Comparison of ENCODE assay signal across 26 cellular contexts in the genomic region with DNA sequence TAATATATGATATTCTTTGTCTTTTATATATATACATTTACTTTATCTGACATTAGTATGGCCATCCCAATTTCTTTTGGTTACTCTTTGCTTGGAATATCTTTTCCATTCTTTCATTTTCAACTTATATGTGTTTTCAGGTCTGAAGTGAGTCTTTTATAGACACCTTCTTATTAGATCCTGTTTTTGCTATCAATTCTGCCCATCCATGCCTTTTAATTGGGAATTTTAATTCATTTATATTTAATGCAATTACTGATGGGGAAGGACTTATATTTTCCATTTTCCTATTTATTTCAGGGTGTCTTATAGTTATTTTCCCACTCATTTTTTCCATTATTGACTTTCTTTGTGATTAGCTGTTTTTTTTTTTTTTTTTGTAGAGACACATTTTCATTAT. TPM values are rescaled to one million over a fixed set of nuclear protein-coding genes. Genes with fewer than 3 reads are reported as not detected.
DNase-seq lines count a peak whose midpoint lies in the region; ATAC-seq, FAIRE-seq and TF ChIP-seq lines count a peak whose summit lies in the region.
"Had no signal": no experiment of that assay in that cellular context is flagged by ENCODE, and none has a peak within 500 bp of the region (broad histone marks: within the 10 kb centered on the region; RNA-seq: fewer than 3 reads in every experiment).

No MANE protein-coding gene starts in this region.

- no peaks in the 10 kb centered on the region for H3K36me3 Mint-ChIP-seq in activated B cell treated with CpG ODN at 0.5 μM for 24 hours (ENCODE audit: low read depth)
- H3K36me3 Mint-ChIP-seq: CD14-positive monocyte; CD4-positive, alpha-beta memory T cell; CD4-positive, CD25-positive, alpha-beta regulatory T cell had no signal

- H3K27ac Mint-ChIP-seq in activated B cell treated with CpG ODN at 0.5 μM for 24 hours = peak overlapping the region; percentile 15
- H3K27ac Mint-ChIP-seq: CD14-positive monocyte; CD4-positive, alpha-beta memory T cell; CD4-positive, CD25-positive, alpha-beta regulatory T cell; CD8-positive, alpha-beta memory T cell had no signal

- no peaks in the 10 kb centered on the region for H3K9me1 ChIP-seq in K562 (ENCODE audit: control insufficient read depth, insufficient read depth, low read length)

- in situ Hi-C loops in K562 (cut with MboI) = no loop called here

- no peak overlapping the region for H3K4me3 Mint-ChIP-seq in activated B cell treated with CpG ODN at 0.5 μM for 24 hours
- H3K4me3 Mint-ChIP-seq: CD14-positive monocyte; CD4-positive, alpha-beta memory T cell; CD4-positive, CD25-positive, alpha-beta regulatory T cell; CD8-positive, alpha-beta memory T cell had no signal

- no peak for TF ChIP-seq RAD21 in K562 (CRISPR knock-in tag; conservative IDR thresholded peaks at IDR 0.05 in 1 of 2, IDR thresholded peaks at IDR 0.05 in 1 of 2)

- no peak for TF ChIP-seq EP300 in K562 (IDR thresholded peaks at IDR 0.05; ENCODE audit: low read length)

- no peaks in the 10 kb centered on the region for H4K20me1 ChIP-seq in K562 (replicated peaks; ENCODE audit: control insufficient read depth, insufficient read depth, low read length)
- H4K20me1 ChIP-seq: BLaER1 had no signal

- no peaks in the 10 kb centered on the region for H3K9me3 ChIP-seq in K562 (replicated peaks; ENCODE audit: control insufficient read depth, insufficient read depth, low read depth, low read length)
- H3K9me3 ChIP-seq: BE2C had no signal

- DNase-seq in activated B cell treated with CpG ODN at 0.5 μM for 24 hours = no peak
- DNase-seq in K562 (ENCODE audit: extremely low read depth in 1 of 4, low spot score in 3 of 4) = no peak
- no peak for DNase-seq in head of caudate nucleus
- no peak for DNase-seq in globus pallidus (ENCODE audit: low spot score)
- DNase-seq in substantia nigra (lab: John Stamatoyannopoulos, UW) = no peak
- DNase-seq: 8988T; ACHN; BE2C; C1 segment of cervical spinal cord; CD4-positive, alpha-beta memory T cell; CD4-positive, CD25-positive, alpha-beta regulatory T cell; CD8-positive, alpha-beta memory T cell; COR-L47; DMS 273 treated with DMSO at 0.1 percent for 48 hours; DMS153; DMS53; DMS79; DND-41; EL; GDM1 had no signal

- H3K27me3 ChIP-seq in K562 (ENCODE audit: control insufficient read depth in 2 of 2, insufficient read depth in 2 of 2, low read length in 2 of 2) = no peaks in the 10 kb centered on the region
- H3K27me3 ChIP-seq: BE2C, BLaER1 had no signal

- FAIRE-seq in K562 (lab: Jason Lieb, UNC) = no peak
- FAIRE-seq: GM12878, GM12892, GM18507 had no signal

- TF ChIP-seq POLR2A in K562 (conservative IDR thresholded peaks at IDR 0.05) = no peak

- H3K4me1 ChIP-seq in K562 (replicated peaks in 1 of 2; ENCODE audit: control insufficient read depth in 2 of 2, insufficient read depth in 2 of 2, low read length in 2 of 2) = no peaks in the 10 kb centered on the region
- H3K4me1 ChIP-seq: BE2C had no signal

- peaks cover 2% of the 10 kb centered on the region for H3K4me1 Mint-ChIP-seq in activated B cell treated with CpG ODN at 0.5 μM for 24 hours
- H3K4me1 Mint-ChIP-seq: CD14-positive monocyte; CD4-positive, alpha-beta memory T cell; CD4-positive, CD25-positive, alpha-beta regulatory T cell had no signal

- H3K4me3 ChIP-seq in K562 = no peak overlapping the region
- H3K4me3 ChIP-seq: BLaER1, GM12878 had no signal

- intact Hi-C loops in activated B cell treated with CpG ODN at 0.5 μM for 24 hours (cut with micrococcal nuclease) = no loop called here
- intact Hi-C loops in K562 (cut with micrococcal nuclease) = no loop called here
- intact Hi-C loops in head of caudate nucleus (cut with DNase I) = no loop called here

- TF ChIP-seq CTCF in activated B cell treated with CpG ODN at 0.5 μM for 24 hours (IDR thresholded peaks at IDR 0.05) (no peak), K562 (IDR thresholded peaks at IDR 0.05 in 2 of 3, conservative IDR thresholded peaks at IDR 0.05 in 1 of 3; ENCODE audit: insufficient read depth in 2 of 3, low read depth in 1 of 3, low read length in 3 of 3) (no peak)

- no peak overlapping the region for H2AFZ ChIP-seq in K562 (ENCODE audit: low read depth, low read length)

- H3K36me3 ChIP-seq in K562 (ENCODE audit: control insufficient read depth, insufficient read depth, low read length) = no peaks in the 10 kb centered on the region
- H3K36me3 ChIP-seq: BE2C, BLaER1 had no signal

- CTCF ChIA-PET in activated B cell treated with CpG ODN at 0.5 μM for 24 hours (lab: Charles Lee) = no interaction called here
- CTCF ChIA-PET in K562 (lab: Yijun Ruan, JAX; ENCODE audit: low intra/inter-chr PET ratio) = no interaction called here

- POLR2A ChIA-PET in activated B cell treated with CpG ODN at 0.5 μM for 24 hours (lab: Charles Lee) = no interaction called here
- POLR2A ChIA-PET in K562 (lab: Yijun Ruan, JAX) = interaction anchor here (0.7 kb wide), 1 partner anchor 602 kb away, joined by 3 read pairs; no protein-coding TSS in a partner anchor

- H3K4me2 ChIP-seq in K562 (ENCODE audit: insufficient read depth, low read length) = no peak overlapping the region
- H3K4me2 ChIP-seq: BLaER1 had no signal

- no peak overlapping the region for H3K9ac ChIP-seq in K562 (ENCODE audit: insufficient read depth in 1 of 2, low read depth in 2 of 2, low read length in 2 of 2)
- H3K9ac ChIP-seq: BLaER1 had no signal

- H3K79me2 ChIP-seq in K562 (ENCODE audit: control insufficient read depth, insufficient read depth, low read length) = no peaks in the 10 kb centered on the region

- H3K27ac ChIP-seq in K562 (ENCODE audit: extremely low read depth, low read depth, low read length) (no peak overlapping the region), substantia nigra (ENCODE audit: low read depth, low read length, poor library complexity, severe bottlenecking) (no peak overlapping the region)
- H3K27ac ChIP-seq: BLaER1 had no signal

- H3K27me3 Mint-ChIP-seq in activated B cell treated with CpG ODN at 0.5 μM for 24 hours = peaks cover 9% of the 10 kb centered on the region

- peaks cover 13% of the 10 kb centered on the region for H3K9me3 Mint-ChIP-seq in activated B cell treated with CpG ODN at 0.5 μM for 24 hours

- BruUV-seq in K562 (replicated peaks; lab: Mats Ljungman, UMichigan) = no TSS peak

- ATAC-seq in activated B cell treated with CpG ODN at 0.5 μM for 24 hours (ENCODE audit: low read depth) (no peak), K562 (no peak)
- ATAC-seq: GM12878 had no signal

TF ChIP-seq in K562, 482 proteins besides CTCF, POLR2A, EP300 and RAD21:
- TF ChIP-seq ZNF507 (tag; conservative IDR thresholded peaks at IDR 0.05) (peak; percentile 69), NUFIP1 (IDR thresholded peaks at IDR 0.05; ENCODE audit: partially characterized antibody) (no peak)

RNA-seq across cellular contexts. Expression of a gene that starts 43.4 kb away (rescaled TPM):
- total RNA-seq in activated B cell treated with CpG ODN at 0.5 μM for 24 hours (2.1 and 2.5 TPM in 2 replicates), K562 (2014; rRNA removed) (8.8 and 10.1 TPM in 2 replicates), K562 (2014; rRNA removed; fragmentation: Illumina TruSeq; extraction: Trizol) (11.6 and 15.3 TPM in 2 replicates), K562 (2015; rRNA removed; fragmentation: Illumina TruSeq; extraction: Trizol) (5.5 TPM in 2 replicates), K562 (2021) (10.6 and 11.7 TPM in 2 replicates)
- total RNA-seq in K562 (2011; cell fraction: chromatin; rRNA removed; ENCODE audit: low replicate concordance) = 8.9 and 12.1 TPM in 2 replicates
- total RNA-seq in K562 (2011; cell fraction: nucleolus; rRNA removed) = 8.7 and 12.1 TPM in 2 replicates
- total RNA-seq in K562 (2011; cell fraction: nucleoplasm; rRNA removed) = 13.8 and 16.3 TPM in 2 replicates
- polyA plus RNA-seq in K562 (2011; rRNA removed) (11.0 and 15.7 TPM in 2 replicates), K562 (2014; fragmentation: Illumina TruSeq; extraction: Trizol) (15.9 and 17.9 TPM in 2 replicates), K562 (2014; fragmentation: Nextera tagmentation; extraction: Ambion mirVana) (1 to 10 TPM; 2.3 to 3.2 TPM), K562 (2014; rRNA removed) (11.3 and 11.7 TPM in 2 replicates)
- polyA plus RNA-seq in K562 (2011; cell fraction: cytosol; rRNA removed) = 6.1 and 8.0 TPM in 2 replicates
- 11.3 and 13.2 TPM in 2 replicates for polyA plus RNA-seq in K562 (2011; cell fraction: nucleus; rRNA removed)
- 10.7 and 19.8 TPM in 2 replicates for polyA plus RNA-seq in K562 (2012)
- polyA minus RNA-seq in K562 (2011; rRNA and poly(A)+ RNA removed) = 7.7 and 9.1 TPM in 2 replicates
- 3.6 and 5.4 TPM in 2 replicates for polyA minus RNA-seq in K562 (2011; cell fraction: cytosol; rRNA and poly(A)+ RNA removed)
- polyA minus RNA-seq in K562 (2011; cell fraction: nucleus; rRNA and poly(A)+ RNA removed) = 4.2 and 5.9 TPM in 2 replicates

RNA-seq across cellular contexts. Expression of a gene that starts 51.6 kb away (rescaled TPM):
- total RNA-seq in activated B cell treated with CpG ODN at 0.5 μM for 24 hours (0.24 and 0.27 TPM in 2 replicates), K562 (2014; rRNA removed) (not detected in 2 replicates), K562 (2014; rRNA removed; fragmentation: Illumina TruSeq; extraction: Trizol) (not detected in 2 replicates), K562 (2015; rRNA removed; fragmentation: Illumina TruSeq; extraction: Trizol) (not detected in 2 replicates), K562 (2021) (not detected in 2 replicates)
- 0.11 TPM in 1 of 2 replicates, not detected in the other for total RNA-seq in K562 (2011; cell fraction: chromatin; rRNA removed; ENCODE audit: low replicate concordance)
- not detected in 2 replicates for total RNA-seq in K562 (2011; cell fraction: nucleolus; rRNA removed)
- 0.15 TPM in 1 of 2 replicates, not detected in the other for total RNA-seq in K562 (2011; cell fraction: nucleoplasm; rRNA removed)
- polyA plus RNA-seq in K562 (2011; rRNA removed) (not detected in 2 replicates), K562 (2014; fragmentation: Illumina TruSeq; extraction: Trizol) (not detected in 2 replicates), K562 (2014; fragmentation: Nextera tagmentation; extraction: Ambion mirVana) (not detected), K562 (2014; rRNA removed) (not detected in 2 replicates)
- under 0.01 TPM in 1 of 2 replicates, not detected in the other for polyA plus RNA-seq in K562 (2011; cell fraction: cytosol; rRNA removed)
- polyA plus RNA-seq in K562 (2011; cell fraction: nucleus; rRNA removed) = not detected in 2 replicates
- polyA plus RNA-seq in K562 (2012) = 0.01 TPM in 1 of 2 replicates, not detected in the other
- polyA minus RNA-seq in K562 (2011; rRNA and poly(A)+ RNA removed) = not detected in 2 replicates
- not detected in 2 replicates for polyA minus RNA-seq in K562 (2011; cell fraction: cytosol; rRNA and poly(A)+ RNA removed)
- not detected in 2 replicates for polyA minus RNA-seq in K562 (2011; cell fraction: nucleus; rRNA and poly(A)+ RNA removed)
- total RNA-seq: G401 had no signal
